ENCODE assay signal across 9 cellular contexts in genomic region chr19:38932425-38933179, GRCh38. TPM values are rescaled to one million over a fixed set of nuclear protein-coding genes. Genes with fewer than 3 reads are reported as not detected.
DNase-seq lines count a peak whose midpoint lies in the region; ATAC-seq and TF ChIP-seq lines count a peak whose summit lies in the region.
"Had no signal": no experiment of that assay in that cellular context is flagged by ENCODE, and none has a peak within 500 bp of the region (broad histone marks: within the 10 kb centered on the region; RNA-seq: fewer than 3 reads in every experiment).

No MANE protein-coding gene starts in this region.

- H3K4me3 ChIP-seq in IMR-90 (ENCODE audit: insufficient read depth, low read depth, low read length): no peak overlapping the region

- H3K9me3 ChIP-seq in IMR-90 (ENCODE audit: control insufficient read depth, insufficient read depth, low read length): no peaks in the 10 kb centered on the region
- H3K9me3 ChIP-seq: pancreas had no signal

- BruUV-seq in IMR-90 (replicated peaks; lab: Mats Ljungman, UMichigan): no TSS peak

- H4K5ac ChIP-seq in IMR-90 (ENCODE audit: low read depth, low read length): no peak overlapping the region

- H2BK5ac ChIP-seq in IMR-90 (ENCODE audit: low read depth, low read length, poor library complexity, severe bottlenecking): no peak overlapping the region

- no peaks in the 10 kb centered on the region; the same call in 1 of the 2 replicates for H4K20me1 ChIP-seq in IMR-90 (ENCODE audit: insufficient read depth, low read length)

- TF ChIP-seq POLR2A in IMR-90 (IDR thresholded peaks at IDR 0.05; ENCODE audit: low read depth, low read length): no peak

- H3K56ac ChIP-seq in IMR-90 (ENCODE audit: extremely low read depth, insufficient read depth, low read length): no peak overlapping the region

- no peak overlapping the region for H3K4me2 ChIP-seq in IMR-90 (ENCODE audit: low read depth, low read length)

- DNase-seq in NCI-H2081 (lab: John Stamatoyannopoulos, UW): peak; percentile 6 to 12
- no peak for DNase-seq in NCI-H2081 treated with DMSO at 0.1 percent for 48 hours (lab: John Stamatoyannopoulos, UW)
- peak; percentile 44 for DNase-seq in IMR-90
- DNase-seq in activated CD4-positive, alpha-beta T cell treated with anti-CD3 and anti-CD28 coated beads, Interleukin-2, amount 10 ng/mL, durations not matched to agents 7 days and 5 days: peak; percentile 63
- DNase-seq in glomerular visceral epithelial cell (ENCODE audit: extremely low spot score): peak; percentile 43
- DNase-seq in stimulated activated naive CD8-positive, alpha-beta T cell treated with anti-CD3 and anti-CD28 coated beads, Interleukin-15, amount 100 ng/mL, for 72 hours: peak; percentile 41 to 48
- DNase-seq in NCI-H2029 treated with DMSO at 0.1 percent for 48 hours (lab: John Stamatoyannopoulos, UW): no peak

- H3K79me1 ChIP-seq in IMR-90 (ENCODE audit: low read depth in 1 of 2, low read length in 2 of 2): peaks cover 29 to 57% of the 10 kb centered on the region in 2 experiments; a peak in 3 of 4 replicates

- H2AK9ac ChIP-seq in IMR-90 (replicated peaks; ENCODE audit: low read depth, low read length, poor library complexity): no peak overlapping the region

- H3K36me3 ChIP-seq in IMR-90 (ENCODE audit: control insufficient read depth, insufficient read depth, low read length): peaks cover 11% of the 10 kb centered on the region

- no peak overlapping the region for H3K27ac Mint-ChIP-seq in activated CD4-positive, alpha-beta T cell treated with anti-CD3 and anti-CD28 coated beads, Interleukin-2, amount 10 ng/mL, durations not matched to agents 7 days and 5 days
- no peak overlapping the region for H3K27ac Mint-ChIP-seq in stimulated activated naive CD8-positive, alpha-beta T cell treated with anti-CD3 and anti-CD28 coated beads, Interleukin-15, amount 100 ng/mL, for 72 hours

- peak; percentile 29 for TF ChIP-seq RAD21 in IMR-90 (IDR thresholded peaks at IDR 0.05; ENCODE audit: low read length)

- no peak overlapping the region for H3K14ac ChIP-seq in IMR-90 (replicated peaks; ENCODE audit: low read depth, low read length)

- H3K27me3 Mint-ChIP-seq in activated CD4-positive, alpha-beta T cell treated with anti-CD3 and anti-CD28 coated beads, Interleukin-2, amount 10 ng/mL, durations not matched to agents 7 days and 5 days: no peaks in the 10 kb centered on the region
- H3K27me3 Mint-ChIP-seq in stimulated activated naive CD8-positive, alpha-beta T cell treated with anti-CD3 and anti-CD28 coated beads, Interleukin-15, amount 100 ng/mL, for 72 hours: no peaks in the 10 kb centered on the region

- CTCF ChIA-PET in IMR-90 (lab: Yijun Ruan, JAX): no interaction called here
- CTCF ChIA-PET in activated CD4-positive, alpha-beta T cell treated with anti-CD3 and anti-CD28 coated beads, Interleukin-2, amount 10 ng/mL, durations not matched to agents 7 days and 5 days (lab: Charles Lee): interaction anchor here (0.5 to 1.5 kb wide), 6 partner anchors 14 to 537 kb away, joined by 3 to 5 read pairs (median 3); no protein-coding TSS in a partner anchor

- H2BK15ac ChIP-seq in IMR-90 (ENCODE audit: low read depth, low read length): no peak overlapping the region

- H4K91ac ChIP-seq in IMR-90 (ENCODE audit: insufficient read depth, low read depth, low read length): no peak overlapping the region

- peaks cover 33% of the 10 kb centered on the region for H3K4me1 Mint-ChIP-seq in activated CD4-positive, alpha-beta T cell treated with anti-CD3 and anti-CD28 coated beads, Interleukin-2, amount 10 ng/mL, durations not matched to agents 7 days and 5 days
- peaks cover 55% of the 10 kb centered on the region for H3K4me1 Mint-ChIP-seq in stimulated activated naive CD8-positive, alpha-beta T cell treated with anti-CD3 and anti-CD28 coated beads, Interleukin-15, amount 100 ng/mL, for 72 hours

- H3K4me3 Mint-ChIP-seq in activated CD4-positive, alpha-beta T cell treated with anti-CD3 and anti-CD28 coated beads, Interleukin-2, amount 10 ng/mL, durations not matched to agents 7 days and 5 days: peak overlapping the region; percentile 85
- H3K4me3 Mint-ChIP-seq in stimulated activated naive CD8-positive, alpha-beta T cell treated with anti-CD3 and anti-CD28 coated beads, Interleukin-15, amount 100 ng/mL, for 72 hours: peak overlapping the region; percentile 5 to 94

- peaks cover 30% of the 10 kb centered on the region for H3K36me3 Mint-ChIP-seq in activated CD4-positive, alpha-beta T cell treated with anti-CD3 and anti-CD28 coated beads, Interleukin-2, amount 10 ng/mL, durations not matched to agents 7 days and 5 days (ENCODE audit: low read depth)

- 99% methylated on average over 14 of the region's 29 CpGs; no CpG with 5 or more reads in 1 of the 2 experiments for WGBS in IMR-90 (ENCODE audit: extremely low coverage in 2 of 2, insufficient read length in 1 of 2), 2 experiments

- POLR2A ChIA-PET in IMR-90 (lab: Charles Lee; ENCODE audit: unreplicated experiment): no interaction called here
- POLR2A ChIA-PET in activated CD4-positive, alpha-beta T cell treated with anti-CD3 and anti-CD28 coated beads, Interleukin-2, amount 10 ng/mL, durations not matched to agents 7 days and 5 days (lab: Charles Lee): no interaction called here

- dilution Hi-C loops in IMR-90 (cut with HindIII; ENCODE audit: low sequenced_read_pairs, unreplicated experiment): no loop called here

- no peak overlapping the region for H3K9ac ChIP-seq in IMR-90 (ENCODE audit: low read depth, low read length)

- H2AK5ac ChIP-seq in IMR-90 (ENCODE audit: low read depth, low read length): no peak overlapping the region

- no peak overlapping the region for H3K18ac ChIP-seq in IMR-90 (ENCODE audit: low read depth, low read length)

- peak; percentile 47 for TF ChIP-seq CTCF in IMR-90 (conservative IDR thresholded peaks at IDR 0.05; ENCODE audit: low read depth, low read length)

- no peak overlapping the region for H2BK120ac ChIP-seq in IMR-90 (ENCODE audit: low read depth, low read length)

- no peaks in the 10 kb centered on the region for H3K4me1 ChIP-seq in IMR-90 (ENCODE audit: control insufficient read depth, insufficient read depth, low read length)

- H3K27ac ChIP-seq in IMR-90 (ENCODE audit: insufficient read depth, low read length): no peak overlapping the region
- H3K27ac ChIP-seq: pancreas had no signal

- H3K27me3 ChIP-seq in IMR-90 (ENCODE audit: control insufficient read depth, insufficient read depth, low read length): no peaks in the 10 kb centered on the region
- H3K27me3 ChIP-seq: pancreas had no signal

- H3K4ac ChIP-seq in IMR-90 (ENCODE audit: low read depth, low read length): no peak overlapping the region

- no peak overlapping the region for H4K8ac ChIP-seq in IMR-90 (ENCODE audit: low read depth in 2 of 2, low read length in 2 of 2)

- H3K9me3 Mint-ChIP-seq in activated CD4-positive, alpha-beta T cell treated with anti-CD3 and anti-CD28 coated beads, Interleukin-2, amount 10 ng/mL, durations not matched to agents 7 days and 5 days: no peaks in the 10 kb centered on the region
- peaks cover 0 to 8% of the 10 kb centered on the region in 2 donors for H3K9me3 Mint-ChIP-seq in stimulated activated naive CD8-positive, alpha-beta T cell treated with anti-CD3 and anti-CD28 coated beads, Interleukin-15, amount 100 ng/mL, for 72 hours

- no peak overlapping the region for H3K23ac ChIP-seq in IMR-90 (ENCODE audit: low read depth, low read length)

- ATAC-seq in IMR-90 (ENCODE audit: low read depth) (no peak), HG03175 (IDR thresholded peaks at IDR 0.05; ENCODE audit: unreplicated experiment) (no peak)
- ATAC-seq in stimulated activated naive CD8-positive, alpha-beta T cell treated with anti-CD3 and anti-CD28 coated beads, Interleukin-15, amount 100 ng/mL, for 72 hours: no peak
- ATAC-seq: pancreas had no signal

- in situ Hi-C loops in IMR-90 (cut with MboI; ENCODE audit: low sequenced_read_pairs): loop anchor here (25.0 kb wide), 1 partner anchor 520 kb away; the partner anchor contains the start of gene FAM98C

- H2BK20ac ChIP-seq in IMR-90 (ENCODE audit: low read depth, low read length): no peak overlapping the region

- intact Hi-C loops in IMR-90 (cut with micrococcal nuclease): loop anchor here (5.0 kb wide), 1 partner anchor 285 kb away; the partner anchor contains the start of gene ACTN4

- H2AFZ ChIP-seq in IMR-90 (replicated peaks; ENCODE audit: low read length, poor library complexity): no peak overlapping the region

- H3K9me1 ChIP-seq in IMR-90 (ENCODE audit: insufficient read depth, low read length): peaks cover 3% of the 10 kb centered on the region; the same call in 1 of the 2 replicates

RNA-seq across cellular contexts. Expression of gene MRPS12, which starts 1.9 kb away (rescaled TPM):
- total RNA-seq in IMR-90 (2012; rRNA removed): 26.4 and 26.7 TPM in 2 replicates
- 75.4 and 97.4 TPM in 2 replicates for polyA plus RNA-seq in IMR-90 (2012; rRNA removed)
- 45.7 and 79.8 TPM in 2 replicates for polyA plus RNA-seq in IMR-90 (2012; cell fraction: cytosol; rRNA removed)
- 20.4 and 41.5 TPM in 2 replicates for polyA plus RNA-seq in IMR-90 (2012; cell fraction: nucleus; rRNA removed; ENCODE audit: low replicate concordance)
- 10 to 100 TPM; 54.8 to 57.5 TPM for total RNA-seq in activated CD4-positive, alpha-beta T cell treated with anti-CD3 and anti-CD28 coated beads, Interleukin-2, amount 10 ng/mL, durations not matched to agents 7 days and 5 days

RNA-seq across cellular contexts. Expression of gene SARS2, which starts 2.0 kb away (rescaled TPM):
- 8.3 and 10.8 TPM in 2 replicates for total RNA-seq in IMR-90 (2012; rRNA removed)
- 33.4 and 40.3 TPM in 2 replicates for polyA plus RNA-seq in IMR-90 (2012; rRNA removed)
- polyA plus RNA-seq in IMR-90 (2012; cell fraction: cytosol; rRNA removed): 10.1 and 17.9 TPM in 2 replicates
- polyA plus RNA-seq in IMR-90 (2012; cell fraction: nucleus; rRNA removed; ENCODE audit: low replicate concordance): 126 and 287 TPM in 2 replicates
- total RNA-seq in activated CD4-positive, alpha-beta T cell treated with anti-CD3 and anti-CD28 coated beads, Interleukin-2, amount 10 ng/mL, durations not matched to agents 7 days and 5 days: 10 to 100 TPM; 33.4 to 37.9 TPM

RNA-seq across cellular contexts. Expression of gene CCER2, which starts 20.6 kb away (rescaled TPM):
- not detected in 2 replicates for total RNA-seq in IMR-90 (2012; rRNA removed)
- 0.19 and 0.22 TPM in 2 replicates for polyA plus RNA-seq in IMR-90 (2012; rRNA removed)
- polyA plus RNA-seq in IMR-90 (2012; cell fraction: cytosol; rRNA removed): not detected in 2 replicates
- polyA plus RNA-seq in IMR-90 (2012; cell fraction: nucleus; rRNA removed; ENCODE audit: low replicate concordance): 1.3 and 1.5 TPM in 2 replicates
- under 1 TPM; 0.83 to 0.97 TPM for total RNA-seq in activated CD4-positive, alpha-beta T cell treated with anti-CD3 and anti-CD28 coated beads, Interleukin-2, amount 10 ng/mL, durations not matched to agents 7 days and 5 days

RNA-seq across cellular contexts. Expression of gene NFKBIB, which starts 32.8 kb away (rescaled TPM):
- total RNA-seq in IMR-90 (2012; rRNA removed): 6.4 and 7.5 TPM in 2 replicates
- 25.5 and 36.2 TPM in 2 replicates for polyA plus RNA-seq in IMR-90 (2012; rRNA removed)
- polyA plus RNA-seq in IMR-90 (2012; cell fraction: cytosol; rRNA removed): 34.5 and 35.8 TPM in 2 replicates
- polyA plus RNA-seq in IMR-90 (2012; cell fraction: nucleus; rRNA removed; ENCODE audit: low replicate concordance): 11.9 and 21.6 TPM in 2 replicates
- 10 to 100 TPM; 31.6 to 32.2 TPM for total RNA-seq in activated CD4-positive, alpha-beta T cell treated with anti-CD3 and anti-CD28 coated beads, Interleukin-2, amount 10 ng/mL, durations not matched to agents 7 days and 5 days

RNA-seq across cellular contexts. Expression of gene SIRT2, which starts 33.2 kb away (rescaled TPM):
- 37.5 and 43.0 TPM in 2 replicates for total RNA-seq in IMR-90 (2012; rRNA removed)
- polyA plus RNA-seq in IMR-90 (2012; rRNA removed): 50.0 and 53.8 TPM in 2 replicates
- polyA plus RNA-seq in IMR-90 (2012; cell fraction: cytosol; rRNA removed): 40.9 and 52.4 TPM in 2 replicates
- 123 and 126 TPM in 2 replicates for polyA plus RNA-seq in IMR-90 (2012; cell fraction: nucleus; rRNA removed; ENCODE audit: low replicate concordance)
- total RNA-seq in activated CD4-positive, alpha-beta T cell treated with anti-CD3 and anti-CD28 coated beads, Interleukin-2, amount 10 ng/mL, durations not matched to agents 7 days and 5 days: 10 to 100 TPM; 45.2 to 47.1 TPM

Comparison
In these comparisons a context has a peak if more than half of its experiments do, and no peak if none do; other contexts are left out.
1. DNase-seq: peak in NCI-H2081 (2 of 2), IMR-90 (single experiment), activated CD4-positive, alpha-beta T cell treated with anti-CD3 and anti-CD28 coated beads, Interleukin-2, amount 10 ng/mL, durations not matched to agents 7 days and 5 days (single experiment), glomerular visceral epithelial cell (single experiment) and stimulated activated naive CD8-positive, alpha-beta T cell treated with anti-CD3 and anti-CD28 coated beads, Interleukin-15, amount 100 ng/mL, for 72 hours (2 of 2); none in NCI-H2081 treated with DMSO at 0.1 percent for 48 hours (single experiment) and NCI-H2029 treated with DMSO at 0.1 percent for 48 hours (single experiment).